ENCODE assay signal across 29 cellular contexts in the genomic region with DNA sequence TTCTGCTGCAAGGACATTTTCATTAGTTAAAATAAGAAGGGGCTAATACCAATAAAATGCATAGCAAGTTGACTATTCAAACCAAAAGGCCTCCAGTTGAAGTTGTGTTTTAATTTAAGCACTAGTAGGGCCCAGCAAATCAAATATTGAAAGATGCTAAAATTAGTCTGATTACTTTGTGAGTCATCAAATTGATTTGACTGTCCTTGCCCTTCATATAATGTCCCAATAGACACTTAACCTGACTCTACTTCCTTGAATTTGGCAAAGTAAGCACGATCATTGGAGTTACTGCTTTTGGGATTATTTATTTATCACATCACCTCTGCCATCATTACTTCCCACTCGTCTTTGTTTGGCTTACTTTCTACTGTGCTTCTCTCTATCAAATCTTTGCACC.
"Had no signal": no experiment of that assay in that cellular context is flagged by ENCODE, and none has a peak within 500 bp of the region (broad histone marks: within the 10 kb centered on the region; RNA-seq: fewer than 3 reads in every experiment).

No MANE protein-coding gene starts in this region.

- H3K9me3 Mint-ChIP-seq: endodermal cell, neural crest cell, type B pancreatic cell had no signal

- H3K9me3 ChIP-seq: esophagus muscularis mucosa, gastroesophageal sphincter, mucosa of descending colon, neutrophil, thyroid gland had no signal

- H3K36me3 Mint-ChIP-seq: mesothelial cell of epicardium; naive B cell; natural killer cell treated with Interleukin-12 subunit alpha and Interleukin-12 subunit beta and Interleukin-15 and Interleukin-18, amount 100 ng/mL, for 72 hours; stimulated activated effector memory CD8-positive, alpha-beta T cell treated with anti-CD3 and anti-CD28 coated beads, Interleukin-12 subunit alpha, Interleukin-12 subunit beta, amount 100 ng/mL, for 72 hours; type B pancreatic cell had no signal

- H3K4me1 ChIP-seq: heart right ventricle, left lung, thyroid gland had no signal

- H3K27me3 ChIP-seq: dorsolateral prefrontal cortex, esophagus muscularis mucosa, foreskin keratinocyte, gastroesophageal sphincter, heart right ventricle, left lung, neutrophil, stomach, thyroid gland had no signal

- H3K27ac Mint-ChIP-seq: endodermal cell; mesothelial cell of epicardium; naive B cell; natural killer cell treated with Interleukin-12 subunit alpha and Interleukin-12 subunit beta and Interleukin-15 and Interleukin-18, amount 100 ng/mL, for 72 hours; progenitor cell of endocrine pancreas; stimulated activated effector memory CD8-positive, alpha-beta T cell treated with anti-CD3 and anti-CD28 coated beads, Interleukin-12 subunit alpha, Interleukin-12 subunit beta, amount 100 ng/mL, for 72 hours; type B pancreatic cell had no signal

- H3K27ac ChIP-seq: dorsolateral prefrontal cortex, epithelial cell of prostate, esophagus muscularis mucosa, foreskin keratinocyte, gastroesophageal sphincter, heart right ventricle, left lung, neutrophil, parathyroid adenoma, stomach, thyroid gland had no signal

- H3K4me3 Mint-ChIP-seq: endodermal cell; mesothelial cell of epicardium; naive B cell; natural killer cell treated with Interleukin-12 subunit alpha and Interleukin-12 subunit beta and Interleukin-15 and Interleukin-18, amount 100 ng/mL, for 72 hours; neural crest cell; stimulated activated effector memory CD8-positive, alpha-beta T cell treated with anti-CD3 and anti-CD28 coated beads, Interleukin-12 subunit alpha, Interleukin-12 subunit beta, amount 100 ng/mL, for 72 hours; type B pancreatic cell had no signal

- H3K36me3 ChIP-seq: esophagus muscularis mucosa, gastroesophageal sphincter, heart right ventricle, left lung, neutrophil, stomach, thyroid gland had no signal

- DNase-seq: dorsolateral prefrontal cortex; effector CD4-positive, alpha-beta T cell; endodermal cell; foreskin keratinocyte; heart right ventricle; hippocampal formation; left cardiac atrium; left lung; mesenchymal stem cell; mucosa of descending colon; naive B cell; stimulated activated CD4-positive, alpha-beta T cell treated with anti-CD3 and anti-CD28 coated beads, Interleukin-12 subunit alpha, Interleukin-12 subunit beta, amount 100 ng/mL, for 4 hours; stimulated activated CD4-positive, alpha-beta T cell treated with anti-CD3 and anti-CD28 coated beads, Interleukin-2, amount 100 ng/mL, for 24 hours; stimulated activated CD4-positive, alpha-beta T cell treated with anti-CD3 and anti-CD28 coated beads, Interleukin-4, amount 100 ng/mL, for 24 hours; stimulated activated naive CD4-positive, alpha-beta T cell treated with Interleukin-2 at 50 U/mL for 16 hours; stomach; thyroid gland had no signal

- H3K4me3 ChIP-seq: dorsolateral prefrontal cortex, esophagus muscularis mucosa, gastroesophageal sphincter, heart right ventricle, left lung, mucosa of descending colon, smooth muscle cell, stomach, thyroid gland had no signal

- H3K4me1 Mint-ChIP-seq: naive B cell; stimulated activated effector memory CD8-positive, alpha-beta T cell treated with anti-CD3 and anti-CD28 coated beads, Interleukin-12 subunit alpha, Interleukin-12 subunit beta, amount 100 ng/mL, for 72 hours had no signal

- H3K27me3 Mint-ChIP-seq: naive B cell; natural killer cell treated with Interleukin-12 subunit alpha and Interleukin-12 subunit beta and Interleukin-15 and Interleukin-18, amount 100 ng/mL, for 72 hours; progenitor cell of endocrine pancreas; type B pancreatic cell had no signal
